Comparison of ENCODE assay signal across 1 cellular context in genomic region chr13:76980075-76980718, GRCh38.
TF ChIP-seq lines count a peak whose summit lies in the region.

No MANE protein-coding gene starts in this region.

TF ChIP-seq in HepG2, 621 proteins besides CTCF, POLR2A, EP300 and RAD21 (continued from another document):
- TF ChIP-seq, protein P1, sequence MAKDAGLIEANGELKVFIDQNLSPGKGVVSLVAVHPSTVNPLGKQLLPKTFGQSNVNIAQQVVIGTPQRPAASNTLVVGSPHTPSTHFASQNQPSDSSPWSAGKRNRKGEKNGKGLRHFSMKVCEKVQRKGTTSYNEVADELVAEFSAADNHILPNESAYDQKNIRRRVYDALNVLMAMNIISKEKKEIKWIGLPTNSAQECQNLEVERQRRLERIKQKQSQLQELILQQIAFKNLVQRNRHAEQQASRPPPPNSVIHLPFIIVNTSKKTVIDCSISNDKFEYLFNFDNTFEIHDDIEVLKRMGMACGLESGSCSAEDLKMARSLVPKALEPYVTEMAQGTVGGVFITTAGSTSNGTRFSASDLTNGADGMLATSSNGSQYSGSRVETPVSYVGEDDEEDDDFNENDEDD (CRISPR knock-in tag; IDR thresholded peaks at IDR 0.05; ENCODE audit: borderline replicate concordance) = 0 out of 2 replicates have a peak, but pooled peaks have one; percentile 24
- TF ChIP-seq ZNF678 (CRISPR knock-in tag; IDR thresholded peaks at IDR 0.05) = no peak
- TF ChIP-seq ARID5B (CRISPR knock-in tag; IDR thresholded peaks at IDR 0.05) = peak; percentile 38; the same call in 1 of the 2 replicates
- 0 out of 2 replicates have a peak, but pooled peaks have one; percentile 22 for TF ChIP-seq UBTF (CRISPR knock-in tag; IDR thresholded peaks at IDR 0.05)
- no peak for TF ChIP-seq MAZ (IDR thresholded peaks at IDR 0.05; ENCODE audit: borderline replicate concordance, low read depth, low read length)
- TF ChIP-seq MAZ (CRISPR knock-in tag; IDR thresholded peaks at IDR 0.05; ENCODE audit: low read depth) = peak; percentile 61; the same call in 1 of the 2 replicates
- 0 out of 2 replicates have a peak, but pooled peaks have one; percentile 30 for TF ChIP-seq ELF1 (CRISPR knock-in tag; IDR thresholded peaks at IDR 0.05)
- TF ChIP-seq ELF3 (CRISPR knock-in tag; IDR thresholded peaks at IDR 0.05) = no peak
- no peak for TF ChIP-seq ZNF180 (CRISPR knock-in tag; IDR thresholded peaks at IDR 0.05; ENCODE audit: borderline replicate concordance, low read depth)
- TF ChIP-seq MTA1 (CRISPR knock-in tag; IDR thresholded peaks at IDR 0.05; ENCODE audit: borderline replicate concordance) = 0 out of 2 replicates have a peak, but pooled peaks have one; percentile 37
- no peak for TF ChIP-seq ZFYVE20 (CRISPR knock-in tag; IDR thresholded peaks at IDR 0.05; ENCODE audit: borderline replicate concordance, low read depth)
- no peak for TF ChIP-seq GTF3A (CRISPR knock-in tag; conservative IDR thresholded peaks at IDR 0.05)
- peak; percentile 63 for TF ChIP-seq SALL1 (CRISPR knock-in tag; IDR thresholded peaks at IDR 0.05)
- TF ChIP-seq ZBTB3 (CRISPR knock-in tag; IDR thresholded peaks at IDR 0.05; ENCODE audit: borderline replicate concordance, low read depth) = no peak
- TF ChIP-seq MIER2 (CRISPR knock-in tag; IDR thresholded peaks at IDR 0.05) = 0 out of 2 replicates have a peak, but pooled peaks have one; percentile 32
- TF ChIP-seq ZNF574 (CRISPR knock-in tag; IDR thresholded peaks at IDR 0.05) = peak; percentile 37; the same call in 1 of the 2 replicates
- no peak for TF ChIP-seq PAF1 (CRISPR knock-in tag; IDR thresholded peaks at IDR 0.05)
- TF ChIP-seq GATAD2A (CRISPR knock-in tag; IDR thresholded peaks at IDR 0.05) = 0 out of 2 replicates have a peak, but pooled peaks have one; percentile 22
- peak; percentile 26; the same call in 1 of the 2 replicates for TF ChIP-seq GATAD1 (CRISPR knock-in tag; IDR thresholded peaks at IDR 0.05)
- peak; percentile 65; the same call in 1 of the 2 replicates for TF ChIP-seq ZNF512B (CRISPR knock-in tag; IDR thresholded peaks at IDR 0.05; ENCODE audit: borderline replicate concordance)
- TF ChIP-seq EHMT2 (IDR thresholded peaks at IDR 0.05; ENCODE audit: borderline replicate concordance, low read depth, low read length) = no peak
- TF ChIP-seq ETV5 (CRISPR knock-in tag; IDR thresholded peaks at IDR 0.05; ENCODE audit: borderline replicate concordance) = peak; percentile 37; the same call in 1 of the 2 replicates
- no peak for TF ChIP-seq ZBTB8A (CRISPR knock-in tag; IDR thresholded peaks at IDR 0.05; ENCODE audit: borderline replicate concordance, low read depth)
- no peak for TF ChIP-seq SIN3A (IDR thresholded peaks at IDR 0.05; ENCODE audit: borderline replicate concordance, low read depth, low read length)
- TF ChIP-seq PITX1 (CRISPR knock-in tag; IDR thresholded peaks at IDR 0.05) = no peak
- TF ChIP-seq ZFP36L1 (CRISPR knock-in tag; IDR thresholded peaks at IDR 0.05) = peak; percentile 30; the same call in 1 of the 2 replicates
- 0 out of 2 replicates have a peak, but pooled peaks have one; percentile 14 for TF ChIP-seq ZMYM3 (CRISPR knock-in tag; IDR thresholded peaks at IDR 0.05)
